35 cellular contexts compared by ENCODE assay signal in the genomic region with DNA sequence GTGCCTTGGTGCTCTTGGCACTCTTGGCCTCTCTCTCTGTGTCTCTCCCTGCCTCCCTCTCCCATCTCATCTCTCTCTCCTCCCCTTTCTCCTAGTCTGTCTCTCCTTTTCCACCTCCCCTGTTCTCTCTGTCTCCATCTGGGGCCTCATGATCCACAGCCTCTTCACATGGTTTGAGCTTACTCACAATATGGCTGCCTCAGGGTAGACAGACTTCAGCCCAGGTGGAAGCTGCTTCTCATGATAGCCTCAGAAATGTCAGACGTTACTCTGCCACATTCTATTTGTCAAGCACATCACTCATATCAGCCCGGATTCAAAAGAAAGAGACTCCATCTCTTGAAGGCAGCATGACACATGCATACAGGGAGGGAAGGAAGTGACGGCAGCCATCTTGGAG. TPM values are rescaled to one million over a fixed set of nuclear protein-coding genes. Genes with fewer than 3 reads are reported as not detected.
DNase-seq lines count a peak whose midpoint lies in the region; ATAC-seq, FAIRE-seq and TF ChIP-seq lines count a peak whose summit lies in the region.
"Had no signal": no experiment of that assay in that cellular context is flagged by ENCODE, and none has a peak within 500 bp of the region (broad histone marks: within the 10 kb centered on the region; RNA-seq: fewer than 3 reads in every experiment).

No MANE protein-coding gene starts in this region.

- TF ChIP-seq CTCF in CD14-positive monocyte (IDR thresholded peaks at IDR 0.05) (no peak), RWPE1 (conservative IDR thresholded peaks at IDR 0.05; ENCODE audit: low read depth) (no peak), K562 (IDR thresholded peaks at IDR 0.05 in 2 of 3, conservative IDR thresholded peaks at IDR 0.05 in 1 of 3; ENCODE audit: insufficient read depth in 2 of 3, low read depth in 1 of 3, low read length in 3 of 3) (no peak)

- H3K4me1 ChIP-seq in K562 (replicated peaks in 1 of 2; ENCODE audit: control insufficient read depth in 2 of 2, insufficient read depth in 2 of 2, low read length in 2 of 2), result peaks cover 10 to 30% of the 10 kb centered on the region in 2 experiments
- H3K4me1 ChIP-seq: neural progenitor cell had no signal

- peaks cover 8% of the 10 kb centered on the region for H3K9me3 ChIP-seq in K562 (replicated peaks; ENCODE audit: control insufficient read depth, insufficient read depth, low read depth, low read length)
- H3K9me3 ChIP-seq: left lung had no signal

- peaks cover 52% of the 10 kb centered on the region for H3K4me1 Mint-ChIP-seq in T-helper 1 cell treated with Interleukin-12 subunit alpha and Interleukin-12 subunit beta and Interleukin-4 antibody, amounts not matched to agents 30 μg/mL and 1 μg/mL, for 36 hours (ENCODE audit: low read depth)
- H3K4me1 Mint-ChIP-seq in CD14-positive monocyte, result peaks cover 25% of the 10 kb centered on the region

- 11% methylated on average over 2 of the region's 3 CpGs for WGBS in K562 (ENCODE audit: insufficient coverage, low coverage, missing lambda C conversion rate)

- peak overlapping the region; percentile 65 for H3K27ac Mint-ChIP-seq in T-helper 1 cell treated with Interleukin-12 subunit alpha and Interleukin-12 subunit beta and Interleukin-4 antibody, amounts not matched to agents 30 μg/mL and 1 μg/mL, for 36 hours
- H3K27ac Mint-ChIP-seq in CD14-positive monocyte, result peak overlapping the region in 5 of 7 donors; percentile 1 to 84 (median 60)
- H3K27ac Mint-ChIP-seq: activated B cell treated with CpG ODN at 0.5 μM for 24 hours; activated naive CD8-positive, alpha-beta T cell treated with anti-CD3 and anti-CD28 coated beads, Interleukin-2, amount 50 U/mL, for 24 hours; CD4-positive, alpha-beta T cell; neural progenitor cell; stimulated activated memory B cell treated with anti-CD40 and anti-IgM and Interleukin-4, amounts not matched to agents 10 μg/mL and 1 μg/mL and 100 μg/mL, for 72 hours had no signal

- H3K27me3 Mint-ChIP-seq in T-helper 1 cell treated with Interleukin-12 subunit alpha and Interleukin-12 subunit beta and Interleukin-4 antibody, amounts not matched to agents 30 μg/mL and 1 μg/mL, for 36 hours (ENCODE audit: low read depth), result no peaks in the 10 kb centered on the region
- H3K27me3 Mint-ChIP-seq in CD14-positive monocyte (ENCODE audit: low read depth in 3 of 3), result peaks cover 0 to 2% (median 0%) of the 10 kb centered on the region in 3 donors
- H3K27me3 Mint-ChIP-seq: activated B cell treated with CpG ODN at 0.5 μM for 24 hours; activated naive CD8-positive, alpha-beta T cell treated with anti-CD3 and anti-CD28 coated beads, Interleukin-2, amount 50 U/mL, for 24 hours; CD4-positive, alpha-beta T cell; effector memory CD8-positive, alpha-beta T cell; stimulated activated memory B cell treated with anti-CD40 and anti-IgM and Interleukin-4, amounts not matched to agents 10 μg/mL and 1 μg/mL and 100 μg/mL, for 72 hours had no signal

- no peak for FAIRE-seq in K562 (lab: Jason Lieb, UNC)
- FAIRE-seq: astrocyte, GM19239, HepG2, RCC 7860 had no signal

- no peak for ATAC-seq in K562
- ATAC-seq: activated naive CD8-positive, alpha-beta T cell treated with anti-CD3 and anti-CD28 coated beads, Interleukin-2, amount 50 U/mL, for 24 hours; effector memory CD8-positive, alpha-beta T cell; esophagus mucosa; HepG2; left lung; stimulated activated memory B cell treated with anti-CD40 and anti-IgM and Interleukin-4, amounts not matched to agents 10 μg/mL and 1 μg/mL and 100 μg/mL, for 72 hours had no signal

- no peak for TF ChIP-seq POLR2A in K562 (conservative IDR thresholded peaks at IDR 0.05)

- POLR2A ChIA-PET in RWPE1 (lab: Yijun Ruan, JAX; ENCODE audit: low non-redundant PET), result no interaction called here
- POLR2A ChIA-PET in K562 (lab: Yijun Ruan, JAX), result interaction anchor here (0.5 kb wide), 1 partner anchor 661 kb away, joined by 3 read pairs; no protein-coding TSS in a partner anchor

- H3K79me2 ChIP-seq in K562 (ENCODE audit: control insufficient read depth, insufficient read depth, low read length), result no peaks in the 10 kb centered on the region
- H3K79me2 ChIP-seq: parathyroid adenoma had no signal

- no peak for TF ChIP-seq RAD21 in K562 (CRISPR knock-in tag; conservative IDR thresholded peaks at IDR 0.05 in 1 of 2, IDR thresholded peaks at IDR 0.05 in 1 of 2)

- H3K9ac ChIP-seq in K562 (ENCODE audit: insufficient read depth in 1 of 2, low read depth in 2 of 2, low read length in 2 of 2), result no peak overlapping the region
- H3K9ac ChIP-seq: neural progenitor cell, parathyroid adenoma had no signal

- H3K36me3 ChIP-seq in K562 (ENCODE audit: control insufficient read depth, insufficient read depth, low read length), result no peaks in the 10 kb centered on the region
- H3K36me3 ChIP-seq: neural progenitor cell had no signal

- H3K4me3 Mint-ChIP-seq in T-helper 1 cell treated with Interleukin-12 subunit alpha and Interleukin-12 subunit beta and Interleukin-4 antibody, amounts not matched to agents 30 μg/mL and 1 μg/mL, for 36 hours, result peak overlapping the region; percentile 5
- H3K4me3 Mint-ChIP-seq in CD14-positive monocyte, result no peak overlapping the region
- H3K4me3 Mint-ChIP-seq: activated B cell treated with CpG ODN at 0.5 μM for 24 hours; activated naive CD8-positive, alpha-beta T cell treated with anti-CD3 and anti-CD28 coated beads, Interleukin-2, amount 50 U/mL, for 24 hours; CD4-positive, alpha-beta T cell; effector memory CD8-positive, alpha-beta T cell; neural progenitor cell; stimulated activated memory B cell treated with anti-CD40 and anti-IgM and Interleukin-4, amounts not matched to agents 10 μg/mL and 1 μg/mL and 100 μg/mL, for 72 hours had no signal

- peak overlapping the region; percentile 36; the same call in 1 of the 2 replicates for H3K27ac ChIP-seq in RWPE1
- peak overlapping the region; percentile 2; the same call in 1 of the 3 replicates for H3K27ac ChIP-seq in K562 (ENCODE audit: extremely low read depth, low read depth, low read length)
- H3K27ac ChIP-seq: 22Rv1, neural progenitor cell, parathyroid adenoma had no signal

- in situ Hi-C loops in K562 (cut with MboI), result no loop called here

- no peak for DNase-seq in T-helper 1 cell
- DNase-seq in CD14-positive monocyte (ENCODE audit: low spot score), result peak; percentile 8
- no peak for DNase-seq in RWPE1 (ENCODE audit: low spot score)
- peak in 1 of 4 experiments; percentile 6 for DNase-seq in K562 (ENCODE audit: extremely low read depth in 1 of 4, low spot score in 3 of 4)
- DNase-seq in SKM-1 (lab: John Stamatoyannopoulos, UW; ENCODE audit: unreplicated experiment), result no peak
- DNase-seq in germinal center (ENCODE audit: low spot score), result no peak
- no peak for DNase-seq in cerebellum (ENCODE audit: low spot score)
- DNase-seq: activated B cell treated with CpG ODN at 0.5 μM for 24 hours; activated CD4-positive, alpha-beta T cell treated with anti-CD3 and anti-CD28 coated beads, Interleukin-2, amount 50 U/mL, for 48 hours; activated effector memory CD4-positive, alpha-beta T cell treated with anti-CD3 and anti-CD28 coated beads, Interleukin-2, amount 50 U/mL, for 16 hours; activated naive CD8-positive, alpha-beta T cell treated with anti-CD3 and anti-CD28 coated beads, Interleukin-2, amount 50 U/mL, for 24 hours; activated T-cell treated with anti-CD3 and anti-CD28 coated beads for 4 hours; CD4-positive, alpha-beta T cell; cortex of kidney; effector memory CD8-positive, alpha-beta T cell; HCEC 1CT; islet precursor cell; left lung; mesenchymal stem cell; NCI-H1694; retina; SW 1271 had no signal

- BruUV-seq in K562 (replicated peaks; lab: Mats Ljungman, UMichigan), result no TSS peak

- no peaks in the 10 kb centered on the region for H3K9me1 ChIP-seq in K562 (ENCODE audit: control insufficient read depth, insufficient read depth, low read length)

- H4K20me1 ChIP-seq in K562 (replicated peaks; ENCODE audit: control insufficient read depth, insufficient read depth, low read length), result no peaks in the 10 kb centered on the region

- H2AFZ ChIP-seq in K562 (ENCODE audit: low read depth, low read length), result peak overlapping the region; percentile 66
- H2AFZ ChIP-seq: neural progenitor cell, parathyroid adenoma had no signal

- H3K27me3 ChIP-seq in K562 (ENCODE audit: control insufficient read depth in 2 of 2, insufficient read depth in 2 of 2, low read length in 2 of 2), result no peaks in the 10 kb centered on the region
- H3K27me3 ChIP-seq: left lung had no signal

- H3K9me3 Mint-ChIP-seq in T-helper 1 cell treated with Interleukin-12 subunit alpha and Interleukin-12 subunit beta and Interleukin-4 antibody, amounts not matched to agents 30 μg/mL and 1 μg/mL, for 36 hours, result peaks cover 8% of the 10 kb centered on the region
- H3K9me3 Mint-ChIP-seq in CD14-positive monocyte, result peaks cover 7 to 13% (median 10%) of the 10 kb centered on the region in 7 donors
- H3K9me3 Mint-ChIP-seq: activated B cell treated with CpG ODN at 0.5 μM for 24 hours; CD4-positive, alpha-beta T cell had no signal

- intact Hi-C loops in CD14-positive monocyte (cut with micrococcal nuclease), result loop anchor here (5.0 kb wide), 1 partner anchor 33 kb away; no protein-coding TSS in a partner anchor
- intact Hi-C loops in K562 (cut with micrococcal nuclease), result no loop called here

- no peak for TF ChIP-seq EP300 in K562 (IDR thresholded peaks at IDR 0.05; ENCODE audit: low read length)

- no peak overlapping the region for H3K4me2 ChIP-seq in K562 (ENCODE audit: insufficient read depth, low read length)
- H3K4me2 ChIP-seq: neural progenitor cell had no signal

- no peak overlapping the region for H3K4me3 ChIP-seq in K562
- H3K4me3 ChIP-seq: left lung, neural progenitor cell had no signal

- CTCF ChIA-PET in RWPE1 (lab: Yijun Ruan, JAX) (interaction anchor here (0.6 kb wide), 1 partner anchor 581 kb away, joined by 3 read pairs; no protein-coding TSS in a partner anchor), K562 (lab: Yijun Ruan, JAX; ENCODE audit: low intra/inter-chr PET ratio) (no interaction called here)

- H3K36me3 Mint-ChIP-seq in T-helper 1 cell treated with Interleukin-12 subunit alpha and Interleukin-12 subunit beta and Interleukin-4 antibody, amounts not matched to agents 30 μg/mL and 1 μg/mL, for 36 hours (ENCODE audit: low read depth), result peaks cover 67% of the 10 kb centered on the region
- peaks cover 26 to 78% of the 10 kb centered on the region in 2 donors for H3K36me3 Mint-ChIP-seq in CD14-positive monocyte

RNA-seq across cellular contexts. Expression of a gene that starts 18.4 kb away (rescaled TPM):
- polyA plus RNA-seq in CD14-positive monocyte (100 to 1,000 TPM; 105 to 131 TPM), K562 (2011; rRNA removed) (not detected in 2 replicates), K562 (2014; fragmentation: Illumina TruSeq; extraction: Trizol) (not detected in 2 replicates), K562 (2014; fragmentation: Nextera tagmentation; extraction: Ambion mirVana) (not detected), K562 (2014; rRNA removed) (0.07 TPM in 1 of 2 replicates, not detected in the other)
- total RNA-seq in K562 (2011; cell fraction: chromatin; rRNA removed; ENCODE audit: low replicate concordance), result not detected in 2 replicates
- total RNA-seq in K562 (2011; cell fraction: nucleolus; rRNA removed), result not detected in 2 replicates
- not detected in 2 replicates for total RNA-seq in K562 (2011; cell fraction: nucleoplasm; rRNA removed)
- total RNA-seq in K562 (2014; rRNA removed) (not detected in 2 replicates), K562 (2014; rRNA removed; fragmentation: Illumina TruSeq; extraction: Trizol) (not detected in 2 replicates), K562 (2015; rRNA removed; fragmentation: Illumina TruSeq; extraction: Trizol) (not detected in 2 replicates), K562 (2021) (0.18 and 0.27 TPM in 2 replicates), cerebellum (not detected)
- 0.04 TPM in 1 of 2 replicates, not detected in the other for polyA plus RNA-seq in K562 (2011; cell fraction: cytosol; rRNA removed)
- polyA plus RNA-seq in K562 (2011; cell fraction: nucleus; rRNA removed), result 0.08 and 0.53 TPM in 2 replicates
- polyA plus RNA-seq in K562 (2012), result not detected in 2 replicates
- not detected in 2 replicates for polyA minus RNA-seq in K562 (2011; rRNA and poly(A)+ RNA removed)
- not detected in 2 replicates for polyA minus RNA-seq in K562 (2011; cell fraction: cytosol; rRNA and poly(A)+ RNA removed)
- polyA minus RNA-seq in K562 (2011; cell fraction: nucleus; rRNA and poly(A)+ RNA removed), result 0.13 TPM in 1 of 2 replicates, not detected in the other
- total RNA-seq: astrocyte, Daoy, fibroblast of villous mesenchyme, temporal lobe had no signal

RNA-seq across cellular contexts. Expression of a gene that starts 24.4 kb away (rescaled TPM):
- polyA plus RNA-seq in CD14-positive monocyte, result 10 to 100 TPM; 38.7 to 41.3 TPM
- total RNA-seq in K562 (2011; cell fraction: chromatin; rRNA removed; ENCODE audit: low replicate concordance), result 0.35 TPM in 1 of 2 replicates, not detected in the other
- 0.13 and 0.17 TPM in 2 replicates for total RNA-seq in K562 (2011; cell fraction: nucleolus; rRNA removed)
- not detected in 2 replicates for total RNA-seq in K562 (2011; cell fraction: nucleoplasm; rRNA removed)
- 0.09 TPM in 1 of 2 replicates, not detected in the other for total RNA-seq in K562 (2014; rRNA removed)
- 0.07 and 0.13 TPM in 2 replicates for total RNA-seq in K562 (2014; rRNA removed; fragmentation: Illumina TruSeq; extraction: Trizol)
- 0.19 and 0.22 TPM in 2 replicates for total RNA-seq in K562 (2015; rRNA removed; fragmentation: Illumina TruSeq; extraction: Trizol)
- total RNA-seq in K562 (2021), result 0.13 and 0.24 TPM in 2 replicates
- polyA plus RNA-seq in K562 (2011; rRNA removed), result 0.19 and 0.22 TPM in 2 replicates
- 0.18 and 0.25 TPM in 2 replicates for polyA plus RNA-seq in K562 (2011; cell fraction: cytosol; rRNA removed)
- polyA plus RNA-seq in K562 (2011; cell fraction: nucleus; rRNA removed), result 0.29 and 0.40 TPM in 2 replicates
- 0.65 and 0.76 TPM in 2 replicates for polyA plus RNA-seq in K562 (2012)
- polyA plus RNA-seq in K562 (2014; fragmentation: Illumina TruSeq; extraction: Trizol), result 0.10 and 0.22 TPM in 2 replicates
- under 1 TPM in 1 of 2 experiments, not detected in 1; 0.03 TPM for polyA plus RNA-seq in K562 (2014; fragmentation: Nextera tagmentation; extraction: Ambion mirVana)
- polyA plus RNA-seq in K562 (2014; rRNA removed), result 0.11 and 0.35 TPM in 2 replicates
- polyA minus RNA-seq in K562 (2011; rRNA and poly(A)+ RNA removed), result 0.27 TPM in 1 of 2 replicates, not detected in the other
- polyA minus RNA-seq in K562 (2011; cell fraction: cytosol; rRNA and poly(A)+ RNA removed), result not detected in 2 replicates
- polyA minus RNA-seq in K562 (2011; cell fraction: nucleus; rRNA and poly(A)+ RNA removed), result 0.13 TPM in 1 of 2 replicates, not detected in the other
- 0.73 TPM for total RNA-seq in cerebellum
- total RNA-seq: astrocyte, Daoy, HepG2 had no signal
- polyA plus RNA-seq: HepG2 had no signal

RNA-seq across cellular contexts. Expression of a gene that starts 25.5 kb away (rescaled TPM):
- polyA plus RNA-seq in CD14-positive monocyte (10 to 100 TPM; 28.6 to 34.5 TPM), K562 (2011; rRNA removed) (39.6 and 55.9 TPM in 2 replicates), K562 (2014; fragmentation: Illumina TruSeq; extraction: Trizol) (25.6 and 56.1 TPM in 2 replicates), K562 (2014; fragmentation: Nextera tagmentation; extraction: Ambion mirVana) (1 to 10 TPM; 3.8 to 5.9 TPM), K562 (2014; rRNA removed) (58.0 and 62.8 TPM in 2 replicates)
- 48.8 and 166 TPM in 2 replicates for total RNA-seq in K562 (2011; cell fraction: chromatin; rRNA removed; ENCODE audit: low replicate concordance)
- total RNA-seq in K562 (2011; cell fraction: nucleolus; rRNA removed), result 171 and 189 TPM in 2 replicates
- 87.3 and 91.6 TPM in 2 replicates for total RNA-seq in K562 (2011; cell fraction: nucleoplasm; rRNA removed)
- total RNA-seq in K562 (2014; rRNA removed) (49.3 and 79.1 TPM in 2 replicates), K562 (2014; rRNA removed; fragmentation: Illumina TruSeq; extraction: Trizol) (11.6 and 20.2 TPM in 2 replicates), K562 (2015; rRNA removed; fragmentation: Illumina TruSeq; extraction: Trizol) (39.7 and 47.4 TPM in 2 replicates), K562 (2021) (120 and 126 TPM in 2 replicates), cerebellum (11.4 TPM)
- 53.3 and 119 TPM in 2 replicates for polyA plus RNA-seq in K562 (2011; cell fraction: cytosol; rRNA removed)
- polyA plus RNA-seq in K562 (2011; cell fraction: nucleus; rRNA removed), result 113 and 190 TPM in 2 replicates
- polyA plus RNA-seq in K562 (2012), result 69.1 and 86.6 TPM in 2 replicates
- polyA minus RNA-seq in K562 (2011; rRNA and poly(A)+ RNA removed), result 11.0 and 30.4 TPM in 2 replicates
- polyA minus RNA-seq in K562 (2011; cell fraction: cytosol; rRNA and poly(A)+ RNA removed), result 50.3 and 58.3 TPM in 2 replicates
- 23.9 and 31.8 TPM in 2 replicates for polyA minus RNA-seq in K562 (2011; cell fraction: nucleus; rRNA and poly(A)+ RNA removed)
